Comparison of ENCODE assay signal across 30 cellular contexts in genomic region chr17:22695228-22695619, GRCh38.
DNase-seq lines count a peak whose midpoint lies in the region; TF ChIP-seq lines count a peak whose summit lies in the region.
"Had no signal": no experiment of that assay in that cellular context is flagged by ENCODE, and none has a peak within 500 bp of the region (broad histone marks: within the 10 kb centered on the region; RNA-seq: fewer than 3 reads in every experiment).

No MANE protein-coding gene starts in this region.

- no peak overlapping the region for H3K9ac ChIP-seq in SK-N-SH

- H3K27ac Mint-ChIP-seq in osteocyte (ENCODE audit: unreplicated experiment) = no peak overlapping the region
- H3K27ac Mint-ChIP-seq: activated CD4-positive, alpha-beta T cell treated with anti-CD3 and anti-CD28 coated beads, Interleukin-2, amount 10 ng/mL, durations not matched to agents 7 days and 5 days; activated naive CD8-positive, alpha-beta T cell treated with anti-CD3 and anti-CD28 coated beads, Interleukin-2, amount 10 ng/mL, durations not matched to agents 7 days and 5 days; natural killer cell treated with Interleukin-12 subunit alpha and Interleukin-12 subunit beta and Interleukin-15 and Interleukin-18, amount 100 ng/mL, for 72 hours; stimulated activated effector memory CD8-positive, alpha-beta T cell treated with anti-CD3 and anti-CD28 coated beads, Interleukin-12 subunit alpha, Interleukin-12 subunit beta, amount 100 ng/mL, for 72 hours; WTC11 had no signal

- no peaks in the 10 kb centered on the region for H3K4me1 Mint-ChIP-seq in osteocyte (ENCODE audit: unreplicated experiment)
- H3K4me1 Mint-ChIP-seq: activated CD4-positive, alpha-beta T cell treated with anti-CD3 and anti-CD28 coated beads, Interleukin-2, amount 10 ng/mL, durations not matched to agents 7 days and 5 days; activated naive CD8-positive, alpha-beta T cell treated with anti-CD3 and anti-CD28 coated beads, Interleukin-2, amount 10 ng/mL, durations not matched to agents 7 days and 5 days; stimulated activated effector memory CD8-positive, alpha-beta T cell treated with anti-CD3 and anti-CD28 coated beads, Interleukin-12 subunit alpha, Interleukin-12 subunit beta, amount 100 ng/mL, for 72 hours; WTC11 had no signal

- TF ChIP-seq RAD21 in SK-N-SH (IDR thresholded peaks at IDR 0.05; ENCODE audit: low read length) = no peak

- POLR2A ChIA-PET in SK-N-SH (lab: Yijun Ruan, JAX) = no interaction called here

- no peak overlapping the region for H3K4me3 Mint-ChIP-seq in osteocyte (ENCODE audit: unreplicated experiment)
- H3K4me3 Mint-ChIP-seq: activated CD4-positive, alpha-beta T cell treated with anti-CD3 and anti-CD28 coated beads, Interleukin-2, amount 10 ng/mL, durations not matched to agents 7 days and 5 days; activated naive CD8-positive, alpha-beta T cell treated with anti-CD3 and anti-CD28 coated beads, Interleukin-2, amount 10 ng/mL, durations not matched to agents 7 days and 5 days; natural killer cell treated with Interleukin-12 subunit alpha and Interleukin-12 subunit beta and Interleukin-15 and Interleukin-18, amount 100 ng/mL, for 72 hours; stimulated activated effector memory CD8-positive, alpha-beta T cell treated with anti-CD3 and anti-CD28 coated beads, Interleukin-12 subunit alpha, Interleukin-12 subunit beta, amount 100 ng/mL, for 72 hours; WTC11 had no signal

- peak; percentile 55 for DNase-seq in Daoy (ENCODE audit: low read depth)
- peak; percentile 23 for DNase-seq in NAMALWA (ENCODE audit: low spot score)
- peak; percentile 26 for DNase-seq in SK-N-SH
- peak; percentile 83 for DNase-seq in osteocyte (ENCODE audit: extremely low spot score, unreplicated experiment)
- no peak for DNase-seq in iPS-NIHi11 (ENCODE audit: low spot score)
- no peak for DNase-seq in D341Med (ENCODE audit: low spot score)
- DNase-seq in erythroblast (lab: John Stamatoyannopoulos, UW) = no peak
- DNase-seq: activated CD4-positive, alpha-beta T cell treated with anti-CD3 and anti-CD28 coated beads, Interleukin-2, amount 10 ng/mL, durations not matched to agents 7 days and 5 days; activated effector memory CD4-positive, alpha-beta T cell treated with anti-CD3 and anti-CD28 coated beads, Interleukin-2, amount 50 U/mL, for 16 hours; activated naive CD8-positive, alpha-beta T cell treated with anti-CD3 and anti-CD28 coated beads, Interleukin-2, amount 10 ng/mL, durations not matched to agents 7 days and 5 days; activated T-cell treated with anti-CD3 and anti-CD28 coated beads, Interleukin-2, amount 50 U/mL, for 1 hour; C1 segment of cervical spinal cord; COR-L47; effector memory CD4-positive, alpha-beta T cell; hypothalamus; Kasumi-1; left colon; NCI-H146; NCI-H2171; NCI-H510A; Peyer's patch; SHP77 treated with DMSO at 0.1 percent for 48 hours; transverse colon had no signal

- no peaks in the 10 kb centered on the region for H3K9me3 ChIP-seq in SK-N-SH
- H3K9me3 ChIP-seq: HAP-1 had no signal

- H3K4me3 ChIP-seq in SK-N-SH (ENCODE audit: low read depth in 2 of 2, low read length in 1 of 2) = peak overlapping the region in 1 of 2 experiments; percentile 21; a peak in 1 of 4 replicates
- H3K4me3 ChIP-seq: cardiac muscle cell, coronary artery, HAP-1, Peyer's patch, transverse colon had no signal

- no peak overlapping the region for H3K27ac ChIP-seq in SK-N-SH (ENCODE audit: low read depth in 2 of 2, low read length in 1 of 2)
- H3K27ac ChIP-seq: cardiac muscle cell, coronary artery, epithelial cell of prostate, Peyer's patch, transverse colon had no signal

- no peak for TF ChIP-seq EP300 in SK-N-SH (IDR thresholded peaks at IDR 0.05; ENCODE audit: borderline replicate concordance in 1 of 2, low read depth in 1 of 2, low read length in 1 of 2)

- no peaks in the 10 kb centered on the region for H3K27me3 Mint-ChIP-seq in osteocyte (ENCODE audit: unreplicated experiment)
- H3K27me3 Mint-ChIP-seq: activated CD4-positive, alpha-beta T cell treated with anti-CD3 and anti-CD28 coated beads, Interleukin-2, amount 10 ng/mL, durations not matched to agents 7 days and 5 days; activated naive CD8-positive, alpha-beta T cell treated with anti-CD3 and anti-CD28 coated beads, Interleukin-2, amount 10 ng/mL, durations not matched to agents 7 days and 5 days; natural killer cell treated with Interleukin-12 subunit alpha and Interleukin-12 subunit beta and Interleukin-15 and Interleukin-18, amount 100 ng/mL, for 72 hours had no signal

- no peaks in the 10 kb centered on the region for H3F3A ChIP-seq in SK-N-SH (replicated peaks; ENCODE audit: insufficient read depth)

- no peaks in the 10 kb centered on the region for H3K36me3 ChIP-seq in SK-N-SH (replicated peaks in 1 of 2; ENCODE audit: control insufficient read depth in 1 of 2, insufficient read depth in 2 of 2, low read length in 1 of 2)
- H3K36me3 ChIP-seq: cardiac muscle cell, HAP-1, Peyer's patch, transverse colon had no signal

- no peaks in the 10 kb centered on the region for H3K9me2 ChIP-seq in SK-N-SH

- peaks cover 0 to 3% of the 10 kb centered on the region in 2 experiments; a peak in 1 of 4 replicates for H3K4me1 ChIP-seq in SK-N-SH (ENCODE audit: control insufficient read depth in 1 of 2, insufficient read depth in 2 of 2, low read depth in 1 of 2, low read length in 1 of 2)
- H3K4me1 ChIP-seq: HAP-1, Peyer's patch, transverse colon had no signal

- no peaks in the 10 kb centered on the region for H4K20me1 ChIP-seq in SK-N-SH (ENCODE audit: insufficient read depth)

- WGBS in SK-N-SH (ENCODE audit: low lambda C conversion rate) = 35% methylated on average over 12 of the region's 13 CpGs

- no peaks in the 10 kb centered on the region for H3K79me2 ChIP-seq in SK-N-SH (ENCODE audit: insufficient read depth)

- no peak overlapping the region for H2AFZ ChIP-seq in SK-N-SH (ENCODE audit: low read depth)

- H3K27me3 ChIP-seq in SK-N-SH (ENCODE audit: insufficient read depth) = no peaks in the 10 kb centered on the region
- H3K27me3 ChIP-seq: cardiac muscle cell, Peyer's patch, transverse colon had no signal

- CTCF ChIA-PET in SK-N-SH (lab: Yijun Ruan, JAX) = interaction anchor here (1.0 to 3.1 kb wide), 11 partner anchors 8 to 36 kb away, joined by 3 to 36 read pairs (median 4); no protein-coding TSS in a partner anchor

- TF ChIP-seq POLR2A in erythroblast (IDR thresholded peaks at IDR 0.05; ENCODE audit: low read length) = no peak

- 0 out of 2 replicates have a peak overlapping the region, but pooled peaks have one; percentile 13 for H3K4me2 ChIP-seq in SK-N-SH

- peak; percentile 18; the same call in 1 of the 2 replicates for TF ChIP-seq CTCF in SK-N-SH (IDR thresholded peaks at IDR 0.05)
- TF ChIP-seq CTCF in osteocyte (IDR thresholded peaks at IDR 0.05) = no peak

- H3K9me3 Mint-ChIP-seq in osteocyte (ENCODE audit: unreplicated experiment) = peaks cover 48% of the 10 kb centered on the region

- no peaks in the 10 kb centered on the region for H3K36me3 Mint-ChIP-seq in osteocyte (ENCODE audit: unreplicated experiment)
- H3K36me3 Mint-ChIP-seq: activated naive CD8-positive, alpha-beta T cell treated with anti-CD3 and anti-CD28 coated beads, Interleukin-2, amount 10 ng/mL, durations not matched to agents 7 days and 5 days; stimulated activated effector memory CD8-positive, alpha-beta T cell treated with anti-CD3 and anti-CD28 coated beads, Interleukin-12 subunit alpha, Interleukin-12 subunit beta, amount 100 ng/mL, for 72 hours had no signal

TF ChIP-seq in SK-N-SH, 30 proteins besides CTCF, POLR2A, EP300 and RAD21 (continues in another document):
- TF ChIP-seq EZH2phosphoT487 (IDR thresholded peaks at IDR 0.05; ENCODE audit: borderline replicate concordance, low read depth) = no peak
- TF ChIP-seq SMC3 (IDR thresholded peaks at IDR 0.05; ENCODE audit: low read depth, low read length) = no peak
- TF ChIP-seq POLR2AphosphoS5 (IDR thresholded peaks at IDR 0.05; ENCODE audit: low read depth, low read length) = no peak
- no peak for TF ChIP-seq SIN3A (IDR thresholded peaks at IDR 0.05; ENCODE audit: borderline replicate concordance, low read depth, low read length)
- TF ChIP-seq YY1 (IDR thresholded peaks at IDR 0.05; ENCODE audit: low read depth) = no peak
- TF ChIP-seq, protein P1, sequence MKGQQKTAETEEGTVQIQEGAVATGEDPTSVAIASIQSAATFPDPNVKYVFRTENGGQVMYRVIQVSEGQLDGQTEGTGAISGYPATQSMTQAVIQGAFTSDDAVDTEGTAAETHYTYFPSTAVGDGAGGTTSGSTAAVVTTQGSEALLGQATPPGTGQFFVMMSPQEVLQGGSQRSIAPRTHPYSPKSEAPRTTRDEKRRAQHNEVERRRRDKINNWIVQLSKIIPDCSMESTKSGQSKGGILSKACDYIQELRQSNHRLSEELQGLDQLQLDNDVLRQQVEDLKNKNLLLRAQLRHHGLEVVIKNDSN (IDR thresholded peaks at IDR 0.05; ENCODE audit: borderline replicate concordance, low read depth) = no peak
- TF ChIP-seq TEAD4 (IDR thresholded peaks at IDR 0.05; ENCODE audit: borderline replicate concordance, insufficient read depth) = no peak
- no peak for TF ChIP-seq JUND (IDR thresholded peaks at IDR 0.05)
- no peak for TF ChIP-seq FOXM1 (IDR thresholded peaks at IDR 0.05; ENCODE audit: low read depth)
- TF ChIP-seq MXI1 (IDR thresholded peaks at IDR 0.05; ENCODE audit: low read depth, low read length) = no peak
- TF ChIP-seq, protein P2, sequence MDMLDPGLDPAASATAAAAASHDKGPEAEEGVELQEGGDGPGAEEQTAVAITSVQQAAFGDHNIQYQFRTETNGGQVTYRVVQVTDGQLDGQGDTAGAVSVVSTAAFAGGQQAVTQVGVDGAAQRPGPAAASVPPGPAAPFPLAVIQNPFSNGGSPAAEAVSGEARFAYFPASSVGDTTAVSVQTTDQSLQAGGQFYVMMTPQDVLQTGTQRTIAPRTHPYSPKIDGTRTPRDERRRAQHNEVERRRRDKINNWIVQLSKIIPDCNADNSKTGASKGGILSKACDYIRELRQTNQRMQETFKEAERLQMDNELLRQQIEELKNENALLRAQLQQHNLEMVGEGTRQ (IDR thresholded peaks at IDR 0.05; ENCODE audit: borderline replicate concordance, low read depth, low read length) = no peak
- TF ChIP-seq, protein P3, sequence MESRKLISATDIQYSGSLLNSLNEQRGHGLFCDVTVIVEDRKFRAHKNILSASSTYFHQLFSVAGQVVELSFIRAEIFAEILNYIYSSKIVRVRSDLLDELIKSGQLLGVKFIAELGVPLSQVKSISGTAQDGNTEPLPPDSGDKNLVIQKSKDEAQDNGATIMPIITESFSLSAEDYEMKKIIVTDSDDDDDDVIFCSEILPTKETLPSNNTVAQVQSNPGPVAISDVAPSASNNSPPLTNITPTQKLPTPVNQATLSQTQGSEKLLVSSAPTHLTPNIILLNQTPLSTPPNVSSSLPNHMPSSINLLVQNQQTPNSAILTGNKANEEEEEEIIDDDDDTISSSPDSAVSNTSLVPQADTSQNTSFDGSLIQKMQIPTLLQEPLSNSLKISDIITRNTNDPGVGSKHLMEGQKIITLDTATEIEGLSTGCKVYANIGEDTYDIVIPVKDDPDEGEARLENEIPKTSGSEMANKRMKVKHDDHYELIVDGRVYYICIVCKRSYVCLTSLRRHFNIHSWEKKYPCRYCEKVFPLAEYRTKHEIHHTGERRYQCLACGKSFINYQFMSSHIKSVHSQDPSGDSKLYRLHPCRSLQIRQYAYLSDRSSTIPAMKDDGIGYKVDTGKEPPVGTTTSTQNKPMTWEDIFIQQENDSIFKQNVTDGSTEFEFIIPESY (IDR thresholded peaks at IDR 0.05; ENCODE audit: borderline replicate concordance, low read depth) = no peak

Comparison
In these comparisons a context has a peak if more than half of its experiments do, and no peak if none do; other contexts are left out.
1. DNase-seq: peak in Daoy (single experiment), NAMALWA (single experiment), SK-N-SH (single experiment) and osteocyte (single experiment); none in iPS-NIHi11 (single experiment), D341Med (single experiment) and erythroblast (0 of 2).